ENCODE assay signal across 8 cellular contexts in the genomic region with DNA sequence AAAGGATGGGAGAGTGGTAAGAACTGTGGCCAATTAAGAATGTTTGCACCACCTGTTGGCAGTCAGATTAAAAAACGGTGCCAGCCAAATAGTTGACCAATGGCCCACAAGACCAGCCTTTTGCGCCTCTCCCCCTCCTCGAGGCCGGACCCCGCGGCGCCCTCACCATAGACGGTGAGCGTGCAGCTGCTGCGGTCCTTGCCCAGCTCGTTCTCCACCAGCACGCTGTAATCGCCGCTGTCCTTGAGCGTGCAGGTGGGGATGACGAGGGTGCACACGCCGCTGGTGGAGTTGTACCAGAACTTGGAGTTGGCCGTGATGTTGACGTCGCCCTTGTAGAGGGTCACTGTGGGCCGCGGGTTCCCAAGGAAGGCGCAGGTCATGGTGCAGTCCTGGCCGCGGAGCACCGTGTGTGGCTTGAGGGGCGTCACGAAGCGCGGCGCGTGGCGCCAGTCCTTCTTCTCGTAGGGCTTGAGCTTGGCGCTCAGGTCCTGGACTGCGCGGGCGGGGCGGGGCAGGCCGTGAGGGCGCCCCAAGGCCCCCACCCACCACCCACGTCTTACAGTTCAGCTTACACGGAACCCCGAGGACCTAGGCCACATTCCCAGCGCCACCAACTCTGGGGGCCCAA. TPM values are rescaled to one million over a fixed set of nuclear protein-coding genes. Genes with fewer than 3 reads are reported as not detected.
A peak's percentile ranks its signal among the peaks of the same experiment; 100 is the strongest.
DNase-seq lines count a peak whose midpoint lies in the region; ATAC-seq and TF ChIP-seq lines count a peak whose summit lies in the region.

No MANE protein-coding gene starts in this region.

- H3K27ac Mint-ChIP-seq in CD4-positive, CD25-positive, alpha-beta regulatory T cell, result peak overlapping the region; percentile 70 to 84 (median 78)

- H3K27me3 ChIP-seq in CD4-positive, CD25-positive, alpha-beta regulatory T cell (ENCODE audit: control insufficient read depth, insufficient read depth, low read length), result no peaks in the 10 kb centered on the region
- H3K27me3 ChIP-seq in RWPE2 (ENCODE audit: insufficient read depth, poor library complexity, severe bottlenecking), result peaks cover 27% of the 10 kb centered on the region
- no peaks in the 10 kb centered on the region for H3K27me3 ChIP-seq in duodenal mucosa (ENCODE audit: control insufficient read depth in 1 of 2, insufficient read depth in 2 of 2, low read length in 2 of 2)

- H3K9ac ChIP-seq in duodenal mucosa (ENCODE audit: low read depth in 1 of 2, low read length in 2 of 2), result peak overlapping the region; percentile 42 to 65

- H3K27ac ChIP-seq in CD4-positive, CD25-positive, alpha-beta regulatory T cell (ENCODE audit: insufficient read depth, low read length, poor library complexity, severe bottlenecking), result no peak overlapping the region
- no peak overlapping the region for H3K27ac ChIP-seq in RWPE2 (ENCODE audit: poor library complexity, severe bottlenecking)
- no peak overlapping the region for H3K27ac ChIP-seq in duodenal mucosa (ENCODE audit: low read depth, low read length)

- peaks cover 32% of the 10 kb centered on the region for H3K27me3 Mint-ChIP-seq in CD4-positive, CD25-positive, alpha-beta regulatory T cell

- ATAC-seq in CD4-positive, CD25-positive, alpha-beta regulatory T cell (ENCODE audit: low read depth in 2 of 2), result peak; percentile 25 to 26
- ATAC-seq in RWPE2 (ENCODE audit: low read depth) (0 out of 3 replicates have a peak, but pooled peaks have one; percentile 24), mucosa of descending colon (peak; percentile 68), HG02571 (IDR thresholded peaks at IDR 0.05; ENCODE audit: unreplicated experiment) (no peak), GM19328 (IDR thresholded peaks at IDR 0.05; ENCODE audit: unreplicated experiment) (no peak)

- peaks cover 19% of the 10 kb centered on the region for H3K4me1 ChIP-seq in CD4-positive, CD25-positive, alpha-beta regulatory T cell (ENCODE audit: control insufficient read depth, insufficient read depth, low read length, poor library complexity, severe bottlenecking)
- H3K4me1 ChIP-seq in RWPE2 (ENCODE audit: insufficient read depth, poor library complexity, severe bottlenecking), result no peaks in the 10 kb centered on the region
- peaks cover 16 to 25% of the 10 kb centered on the region in 2 donors for H3K4me1 ChIP-seq in duodenal mucosa (ENCODE audit: control insufficient read depth in 1 of 2, insufficient read depth in 2 of 2, low read length in 2 of 2)
- H3K4me1 ChIP-seq in mucosa of descending colon (ENCODE audit: low read depth), result peaks cover 10% of the 10 kb centered on the region

- peaks cover 0 to 31% (median 8%) of the 10 kb centered on the region in 4 donors for H3K4me1 Mint-ChIP-seq in CD4-positive, CD25-positive, alpha-beta regulatory T cell

- no peaks in the 10 kb centered on the region for H3K36me3 Mint-ChIP-seq in CD4-positive, CD25-positive, alpha-beta regulatory T cell

- no peak overlapping the region for H3K4me3 ChIP-seq in CD4-positive, CD25-positive, alpha-beta regulatory T cell (ENCODE audit: low read depth, low read length)
- H3K4me3 ChIP-seq in RWPE2 (ENCODE audit: severe bottlenecking), result no peak overlapping the region
- H3K4me3 ChIP-seq in duodenal mucosa (ENCODE audit: low read depth in 1 of 2, low read length in 2 of 2), result peak overlapping the region; percentile 73 to 75
- H3K4me3 ChIP-seq in mucosa of descending colon, result no peak overlapping the region

- TF ChIP-seq CTCF in RWPE2 (IDR thresholded peaks at IDR 0.05; ENCODE audit: poor library complexity, severe bottlenecking), result no peak
- TF ChIP-seq CTCF in mucosa of descending colon (IDR thresholded peaks at IDR 0.05), result no peak

- intact Hi-C loops in mucosa of descending colon (cut with DNase I, micrococcal nuclease), result no loop called here

- no peaks in the 10 kb centered on the region for H3K9me3 Mint-ChIP-seq in CD4-positive, CD25-positive, alpha-beta regulatory T cell

- H3K9me3 ChIP-seq in CD4-positive, CD25-positive, alpha-beta regulatory T cell (ENCODE audit: control insufficient read depth in 2 of 2, low read length in 2 of 2), result no peaks in the 10 kb centered on the region
- no peaks in the 10 kb centered on the region for H3K9me3 ChIP-seq in RWPE2 (ENCODE audit: severe bottlenecking)
- H3K9me3 ChIP-seq in duodenal mucosa (ENCODE audit: control insufficient read depth in 1 of 2, low read length in 2 of 2), result no peaks in the 10 kb centered on the region
- H3K9me3 ChIP-seq in mucosa of descending colon, result no peaks in the 10 kb centered on the region

- peak overlapping the region; percentile 38 to 96 (median 72) for H3K4me3 Mint-ChIP-seq in CD4-positive, CD25-positive, alpha-beta regulatory T cell

- no peaks in the 10 kb centered on the region for H3K36me3 ChIP-seq in CD4-positive, CD25-positive, alpha-beta regulatory T cell (ENCODE audit: control insufficient read depth, insufficient read depth, low read length)
- H3K36me3 ChIP-seq in RWPE2 (ENCODE audit: low read depth) (no peaks in the 10 kb centered on the region), duodenal mucosa (ENCODE audit: control insufficient read depth in 1 of 2, insufficient read depth in 2 of 2, low read length in 2 of 2) (no peaks in the 10 kb centered on the region), mucosa of descending colon (ENCODE audit: low read depth) (no peaks in the 10 kb centered on the region)

- peak; percentile 17 to 24 (median 23) for DNase-seq in CD4-positive, CD25-positive, alpha-beta regulatory T cell
- no peak for DNase-seq in RWPE2 (ENCODE audit: low spot score)
- peak in 2 of 3 donors; percentile 45 to 65 for DNase-seq in mucosa of descending colon
- no peak for DNase-seq in cortex of kidney (lab: John Stamatoyannopoulos, UW)
- DNase-seq in SHP77 treated with DMSO at 0.1 percent for 48 hours (lab: John Stamatoyannopoulos, UW), result no peak

RNA-seq across cellular contexts. Expression of a gene that starts 7.2 kb away (rescaled TPM):
- 4.8 TPM for total RNA-seq in CD4-positive, CD25-positive, alpha-beta regulatory T cell
- polyA plus RNA-seq in CD4-positive, CD25-positive, alpha-beta regulatory T cell, result 1 to 10 TPM in 3 of 4 donors, under 1 TPM in 1; 1.00 to 2.2 (median 1.2) TPM
- 1 to 10 TPM; 1.7 to 6.0 (median 5.0) TPM for total RNA-seq in mucosa of descending colon

RNA-seq across cellular contexts. Expression of a gene that starts 20.2 kb away (rescaled TPM):
- 2.1 TPM for total RNA-seq in CD4-positive, CD25-positive, alpha-beta regulatory T cell
- 1 to 10 TPM; 2.4 to 6.2 (median 3.4) TPM for polyA plus RNA-seq in CD4-positive, CD25-positive, alpha-beta regulatory T cell
- 1 to 10 TPM; 1.1 to 1.5 (median 1.5) TPM for total RNA-seq in mucosa of descending colon

Comparison
In these comparisons a context has a peak if more than half of its experiments do, and no peak if none do; other contexts are left out.
1. ATAC-seq: peak in CD4-positive, CD25-positive, alpha-beta regulatory T cell (2 of 2), RWPE2 (single experiment) and mucosa of descending colon (single experiment); none in HG02571 (single experiment) and GM19328 (single experiment).
2. DNase-seq: peak in CD4-positive, CD25-positive, alpha-beta regulatory T cell (3 of 3) and mucosa of descending colon (2 of 3); none in RWPE2 (single experiment), cortex of kidney (single experiment) and SHP77 treated with DMSO at 0.1 percent for 48 hours (single experiment).
3. H3K4me3 ChIP-seq: peak in duodenal mucosa (2 of 2); none in CD4-positive, CD25-positive, alpha-beta regulatory T cell (single experiment), RWPE2 (single experiment) and mucosa of descending colon (single experiment).